32 cellular contexts compared by ENCODE assay signal in the genomic region with DNA sequence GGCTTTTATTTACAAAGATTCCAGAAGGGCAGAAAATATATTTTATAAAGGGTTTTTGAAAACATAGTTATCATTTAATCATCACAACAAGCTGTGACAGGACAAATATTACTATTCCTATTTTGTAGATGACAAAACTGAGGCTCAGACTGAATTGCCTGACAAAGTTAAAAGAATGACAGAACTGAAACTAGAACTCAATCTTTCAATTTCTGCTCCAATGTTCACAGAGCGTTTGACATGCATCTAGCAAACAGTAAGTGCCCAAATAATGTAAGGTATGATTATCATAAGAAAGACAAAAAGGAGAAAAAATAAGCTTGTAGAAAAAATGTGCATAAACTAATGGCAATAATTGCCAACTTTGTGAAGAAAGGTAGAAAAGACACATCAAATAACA.
"Had no signal": no experiment of that assay in that cellular context is flagged by ENCODE, and none has a peak within 500 bp of the region (broad histone marks: within the 10 kb centered on the region; RNA-seq: fewer than 3 reads in every experiment).

No MANE protein-coding gene starts in this region.

- FAIRE-seq: islet of Langerhans, kidney, urothelium cell line had no signal

- H3K4me1 Mint-ChIP-seq: mesothelial cell of epicardium, neural progenitor cell had no signal

- H3K9me3 Mint-ChIP-seq: immature natural killer cell, natural killer cell had no signal

- H3K27me3 Mint-ChIP-seq: naive B cell; stimulated activated memory B cell treated with anti-CD40 and anti-IgM and Interleukin-4, amounts not matched to agents 10 μg/mL and 1 μg/mL and 100 μg/mL, for 72 hours had no signal

- DNase-seq: hypothalamus; immature natural killer cell; kidney; left colon; left lung; lower lobe of right lung; mammary epithelial cell; mesendoderm; naive B cell; natural killer cell; nephron progenitor cell; occipital lobe; psoas muscle; right lobe of liver; stimulated activated CD4-positive, alpha-beta T cell treated with anti-CD3 and anti-CD28 coated beads, Interleukin-1b, Interleukin-23, amount 100 ng/mL, for 48 hours; stimulated activated CD4-positive, alpha-beta T cell treated with anti-CD3 and anti-CD28 coated beads, Interleukin-2, amount 100 ng/mL, for 48 hours; stimulated activated CD4-positive, alpha-beta T cell treated with anti-CD3 and anti-CD28 coated beads, Interleukin-4, amount 100 ng/mL, for 4 hours; stimulated activated CD8-positive, alpha-beta memory T cell treated with anti-CD3 and anti-CD28 coated beads, Interleukin-4, amount 100 ng/mL, for 48 hours; stimulated activated naive CD4-positive, alpha-beta T cell treated with Interleukin-2 at 50 U/mL for 16 hours; tibial artery; trophoblast cell; upper lobe of right lung had no signal

- H3K4me2 ChIP-seq: neural progenitor cell, smooth muscle cell had no signal

- H3K4me3 Mint-ChIP-seq: immature natural killer cell; mesothelial cell of epicardium; naive B cell; natural killer cell; nephron progenitor cell; neural progenitor cell; stimulated activated memory B cell treated with anti-CD40 and anti-IgM and Interleukin-4, amounts not matched to agents 10 μg/mL and 1 μg/mL and 100 μg/mL, for 72 hours had no signal

- H3K4me3 ChIP-seq: left lung, lower lobe of right lung, neural progenitor cell, psoas muscle, right lobe of liver, smooth muscle cell, suprapubic skin, thoracic aorta, tibial artery, upper lobe of right lung had no signal

- H3K27me3 ChIP-seq: left lung, neural progenitor cell, neutrophil, right lobe of liver, suprapubic skin, tibial artery, upper lobe of right lung had no signal

- H3K27ac Mint-ChIP-seq: immature natural killer cell; mesothelial cell of epicardium; natural killer cell; nephron progenitor cell; neural progenitor cell; stimulated activated memory B cell treated with anti-CD40 and anti-IgM and Interleukin-4, amounts not matched to agents 10 μg/mL and 1 μg/mL and 100 μg/mL, for 72 hours had no signal

- H3K27ac ChIP-seq: left lung, lower lobe of right lung, neural progenitor cell, neutrophil, parathyroid adenoma, psoas muscle, right lobe of liver, suprapubic skin, thoracic aorta, tibial artery, upper lobe of right lung had no signal

- H3K36me3 Mint-ChIP-seq: natural killer cell, neural progenitor cell had no signal

- H2AFZ ChIP-seq: neural progenitor cell, parathyroid adenoma had no signal

- H3K9me3 ChIP-seq: left lung, lower lobe of right lung, neutrophil, right lobe of liver, suprapubic skin, thoracic aorta, tibial artery, upper lobe of right lung had no signal

- ATAC-seq: left lung; lower lobe of right lung; natural killer cell; psoas muscle; right lobe of liver; stimulated activated memory B cell treated with anti-CD40 and anti-IgM and Interleukin-4, amounts not matched to agents 10 μg/mL and 1 μg/mL and 100 μg/mL, for 72 hours; upper lobe of right lung had no signal

- H3K36me3 ChIP-seq: left lung, neural progenitor cell, neutrophil, right lobe of liver, suprapubic skin, thoracic aorta, tibial artery had no signal

- H3K79me2 ChIP-seq: parathyroid adenoma had no signal

- H3K4me1 ChIP-seq: left lung, lower lobe of right lung, neural progenitor cell, psoas muscle, right lobe of liver, suprapubic skin, upper lobe of right lung had no signal

- H3K9ac ChIP-seq: neural progenitor cell, parathyroid adenoma had no signal
